Comparison of ENCODE assay signal across 9 cellular contexts in genomic region chr3:158738653-158739052, GRCh38. TPM values are rescaled to one million over a fixed set of nuclear protein-coding genes. Genes with fewer than 3 reads are reported as not detected.
"Had no signal": no experiment of that assay in that cellular context is flagged by ENCODE, and none has a peak within 500 bp of the region (broad histone marks: within the 10 kb centered on the region; RNA-seq: fewer than 3 reads in every experiment).

No MANE protein-coding gene starts in this region.

- H3K36me3 Mint-ChIP-seq: IgD-negative memory B cell had no signal

- H3K36me3 ChIP-seq: HAP-1 had no signal

- H3K27me3 Mint-ChIP-seq: IgD-negative memory B cell had no signal

- H3K4me3 ChIP-seq: GM23248, HAP-1 had no signal

- H3K4me1 ChIP-seq: HAP-1 had no signal

- H3K27ac ChIP-seq: GM23248 had no signal

- DNase-seq: GM23248, GOT3, H7, HFFc6, KBM-7 had no signal

- H3K4me3 Mint-ChIP-seq: HFFc6, IgD-negative memory B cell had no signal

- ATAC-seq: HCT116 had no signal

- H3K9me3 ChIP-seq: HAP-1 had no signal

- H3K27ac Mint-ChIP-seq: HFFc6, IgD-negative memory B cell had no signal

RNA-seq across cellular contexts. Expression of gene RARRES1, which starts 6.4 kb away (rescaled TPM):
- total RNA-seq: H4, H7 had no signal
